Comparison of ENCODE assay signal across 9 cellular contexts in genomic region chr4:177554966-177555574, GRCh38.
DNase-seq lines count a peak whose midpoint lies in the region; ATAC-seq, FAIRE-seq and TF ChIP-seq lines count a peak whose summit lies in the region.
"Had no signal": no experiment of that assay in that cellular context is flagged by ENCODE, and none has a peak within 500 bp of the region (broad histone marks: within the 10 kb centered on the region; RNA-seq: fewer than 3 reads in every experiment).

No MANE protein-coding gene starts in this region.

- no peak overlapping the region for H2AFZ ChIP-seq in astrocyte (ENCODE audit: low read depth, low read length)

- no peaks in the 10 kb centered on the region for H3K9me3 Mint-ChIP-seq in astrocyte (ENCODE audit: unreplicated experiment)
- H3K9me3 Mint-ChIP-seq: stimulated activated naive CD8-positive, alpha-beta T cell treated with anti-CD3 and anti-CD28 coated beads, Interleukin-15, Interleukin-2, amounts not matched to agents 100 ng/mL and 50 ng/mL, for 24 hours had no signal

- H3K4me3 ChIP-seq in astrocyte (ENCODE audit: insufficient read depth, low read depth, low read length) (no peak overlapping the region), right lobe of liver (no peak overlapping the region)

- WGBS in right lobe of liver (ENCODE audit: insufficient coverage, low coverage, low lambda C conversion rate, missing lambda C conversion rate), result 16% methylated on average over 2 of the region's 2 CpGs

- H3K9me3 ChIP-seq in astrocyte (ENCODE audit: insufficient read depth, low read depth, low read length) (no peaks in the 10 kb centered on the region), right lobe of liver (no peaks in the 10 kb centered on the region)

- TF ChIP-seq CTCF in astrocyte (IDR thresholded peaks at IDR 0.05; ENCODE audit: insufficient read depth, low read depth, low read length) (peak; percentile 68), right lobe of liver (IDR thresholded peaks at IDR 0.05) (peak; percentile 54 to 70 (median 64))

- no peaks in the 10 kb centered on the region for H3K4me1 Mint-ChIP-seq in astrocyte (ENCODE audit: low read depth, unreplicated experiment)

- H4K20me1 ChIP-seq in astrocyte (ENCODE audit: insufficient read depth, low read length), result no peaks in the 10 kb centered on the region

- no peak for FAIRE-seq in HTR-8/SVneo (lab: Jason Lieb, UNC)
- peak; percentile 77 for FAIRE-seq in astrocyte (lab: Jason Lieb, UNC)

- H3K27ac Mint-ChIP-seq in astrocyte (ENCODE audit: unreplicated experiment), result no peak overlapping the region
- H3K27ac Mint-ChIP-seq: stimulated activated naive CD8-positive, alpha-beta T cell treated with anti-CD3 and anti-CD28 coated beads, Interleukin-15, Interleukin-2, amounts not matched to agents 100 ng/mL and 50 ng/mL, for 24 hours had no signal

- peak in 3 of 4 donors; percentile 40 to 55 (median 42) for ATAC-seq in right lobe of liver
- no peak for ATAC-seq in HG02588 (IDR thresholded peaks at IDR 0.05; ENCODE audit: unreplicated experiment)
- no peak for ATAC-seq in HG02763 (IDR thresholded peaks at IDR 0.05; ENCODE audit: unreplicated experiment)

- no peaks in the 10 kb centered on the region for H3K27me3 Mint-ChIP-seq in astrocyte (ENCODE audit: low read depth, unreplicated experiment)
- H3K27me3 Mint-ChIP-seq: stimulated activated naive CD8-positive, alpha-beta T cell treated with anti-CD3 and anti-CD28 coated beads, Interleukin-15, Interleukin-2, amounts not matched to agents 100 ng/mL and 50 ng/mL, for 24 hours had no signal

- DNase-seq in A172 (ENCODE audit: low spot score) (peak; percentile 45), EH (ENCODE audit: low read depth) (peak; percentile 43), HTR-8/SVneo (ENCODE audit: insufficient read length, low spot score) (peak; percentile 34), astrocyte (ENCODE audit: low read depth) (no peak), right lobe of liver (no peak)
- DNase-seq in activated CD4-positive, CD25-positive, alpha-beta regulatory T cell treated with anti-CD3 and anti-CD28 coated beads, Interleukin-2, amount 50 U/mL, for 72 hours, result no peak

- no peaks in the 10 kb centered on the region for H3K36me3 ChIP-seq in astrocyte (ENCODE audit: insufficient read depth, low read length)
- H3K36me3 ChIP-seq in right lobe of liver, result no peaks in the 10 kb centered on the region

- H3K36me3 Mint-ChIP-seq in astrocyte (ENCODE audit: low read depth, unreplicated experiment), result no peaks in the 10 kb centered on the region

- H3K27ac ChIP-seq in astrocyte (ENCODE audit: low read depth, low read length), result no peak overlapping the region
- H3K27ac ChIP-seq in right lobe of liver, result no peak overlapping the region

- no peak overlapping the region for H3K4me2 ChIP-seq in astrocyte (ENCODE audit: low read length)

- intact Hi-C loops in right lobe of liver (cut with DNase I), result no loop called here

- no peak overlapping the region for H3K9ac ChIP-seq in astrocyte (ENCODE audit: low read length)

- no peaks in the 10 kb centered on the region for H3K79me2 ChIP-seq in astrocyte (ENCODE audit: insufficient read depth, low read length)

- no peaks in the 10 kb centered on the region for H3K27me3 ChIP-seq in astrocyte (ENCODE audit: insufficient read depth, low read length)
- no peaks in the 10 kb centered on the region for H3K27me3 ChIP-seq in right lobe of liver

- no peak overlapping the region for H3K4me3 Mint-ChIP-seq in astrocyte (ENCODE audit: unreplicated experiment)
- H3K4me3 Mint-ChIP-seq: stimulated activated naive CD8-positive, alpha-beta T cell treated with anti-CD3 and anti-CD28 coated beads, Interleukin-15, Interleukin-2, amounts not matched to agents 100 ng/mL and 50 ng/mL, for 24 hours had no signal

- TF ChIP-seq POLR2A in right lobe of liver (IDR thresholded peaks at IDR 0.05), result no peak

- H3K4me1 ChIP-seq in astrocyte (ENCODE audit: insufficient read depth, low read length) (no peaks in the 10 kb centered on the region), right lobe of liver (no peaks in the 10 kb centered on the region)

Comparison
In these comparisons a context has a peak if more than half of its experiments do, and no peak if none do; other contexts are left out.
1. DNase-seq: peak in A172 (single experiment), EH (single experiment) and HTR-8/SVneo (single experiment); none in astrocyte (single experiment), right lobe of liver (0 of 3) and activated CD4-positive, CD25-positive, alpha-beta regulatory T cell treated with anti-CD3 and anti-CD28 coated beads, Interleukin-2, amount 50 U/mL, for 72 hours (single experiment).
2. ATAC-seq: peak in right lobe of liver (3 of 4); none in HG02588 (single experiment) and HG02763 (single experiment).